8 cellular contexts compared by ENCODE assay signal in the genomic region with DNA sequence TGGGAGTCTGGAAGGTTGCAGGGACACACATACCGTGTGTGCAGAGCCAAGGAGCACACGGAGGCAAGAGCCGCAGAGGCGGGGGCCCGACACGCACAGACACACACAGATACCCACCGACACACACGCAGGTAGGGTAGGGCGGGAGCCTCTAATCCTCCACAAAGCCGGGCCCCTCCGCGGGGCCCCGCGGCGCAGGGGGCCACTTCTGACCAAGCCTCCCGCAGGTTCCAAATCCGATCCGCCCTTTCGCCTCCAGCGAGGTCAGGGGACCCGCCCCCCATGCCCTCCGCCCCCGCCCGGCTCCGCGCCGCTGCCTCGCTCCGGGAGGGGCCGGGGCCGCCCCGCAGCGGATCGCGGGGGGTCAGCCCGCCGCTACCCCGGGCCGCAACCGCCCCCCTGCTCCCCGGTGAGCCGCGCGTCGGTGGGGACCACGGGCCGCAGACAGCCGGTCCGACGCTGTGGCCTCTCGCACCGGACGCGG. TPM values are rescaled to one million over a fixed set of nuclear protein-coding genes. Genes with fewer than 3 reads are reported as not detected.
A peak's percentile ranks its signal among the peaks of the same experiment; 100 is the strongest.
DNase-seq lines count a peak whose midpoint lies in the region; ATAC-seq and TF ChIP-seq lines count a peak whose summit lies in the region.

No MANE protein-coding gene starts in this region.

- H3F3A ChIP-seq in PC-9 (ENCODE audit: insufficient read depth, low read depth) = no peaks in the 10 kb centered on the region

- DNase-seq in HEK293T (ENCODE audit: extremely low spot score) (peak; percentile 14), MCF 10A (ENCODE audit: unreplicated experiment) (peak; percentile 21), PC-9 (no peak), H4 (ENCODE audit: low spot score) (no peak), NOMO-1 (lab: John Stamatoyannopoulos, UW; ENCODE audit: unreplicated experiment in 2 of 2) (no peak)
- DNase-seq in naive thymus-derived CD8-positive, alpha-beta T cell = peak in 1 of 10 donors; percentile 34
- no peak for DNase-seq in stimulated activated CD8-positive, alpha-beta memory T cell treated with anti-CD3 and anti-CD28 coated beads, Interleukin-4, amount 100 ng/mL, for 48 hours

- H3K4me1 Mint-ChIP-seq in MCF 10A (ENCODE audit: insufficient read depth, unreplicated experiment) = peaks cover 6% of the 10 kb centered on the region
- H3K4me1 Mint-ChIP-seq in naive thymus-derived CD8-positive, alpha-beta T cell = peaks cover 18 to 30% (median 24%) of the 10 kb centered on the region in 4 donors

- no peaks in the 10 kb centered on the region for H3K36me3 ChIP-seq in BLaER1 treated with 17β-estradiol and CSF1 and Interleukin-3, amounts not matched to agents 10 nM and 100 nM
- no peaks in the 10 kb centered on the region for H3K36me3 ChIP-seq in PC-9 (ENCODE audit: low read depth)

- peak overlapping the region; percentile 7 to 62 (median 39); a peak in 13 of 20 replicates for H3K4me3 ChIP-seq in BLaER1 treated with 17β-estradiol and CSF1 and Interleukin-3, amounts not matched to agents 10 nM and 100 nM
- H3K4me3 ChIP-seq in PC-9 = no peak overlapping the region

- intact Hi-C loops in MCF 10A (cut with micrococcal nuclease) = loop anchor here (5.0 kb wide), 1 partner anchor 80 kb away; no protein-coding TSS in a partner anchor
- intact Hi-C loops in PC-9 (cut with micrococcal nuclease; ENCODE audit: unreplicated experiment) = no loop called here

- H3K79me2 ChIP-seq in PC-9 (ENCODE audit: low read depth) = no peaks in the 10 kb centered on the region

- TF ChIP-seq CTCF in MCF 10A (IDR thresholded peaks at IDR 0.05; ENCODE audit: unreplicated experiment) (no peak), PC-9 (conservative IDR thresholded peaks at IDR 0.05) (no peak)

- POLR2A ChIA-PET in HEK293T (lab: Yijun Ruan, JAX) (interaction anchor here (1.2 to 1.3 kb wide), 2 partner anchors 93 to 98 kb away, joined by 3 to 4 read pairs; no protein-coding TSS in a partner anchor), MCF 10A (lab: Yijun Ruan, JAX) (interaction anchor here (1.1 to 3.0 kb wide), 2 partner anchors 92 to 190 kb away, joined by 6 to 14 read pairs; no protein-coding TSS in a partner anchor), PC-9 (lab: Charles Lee; ENCODE audit: unreplicated experiment) (no interaction called here)
- POLR2A ChIA-PET in naive thymus-derived CD8-positive, alpha-beta T cell (lab: Charles Lee) = no interaction called here

- no peaks in the 10 kb centered on the region for H3K9me2 ChIP-seq in PC-9 (ENCODE audit: insufficient read depth)

- no peaks in the 10 kb centered on the region for H3K9me3 Mint-ChIP-seq in MCF 10A (ENCODE audit: unreplicated experiment)
- no peaks in the 10 kb centered on the region for H3K9me3 Mint-ChIP-seq in naive thymus-derived CD8-positive, alpha-beta T cell

- H3K4me1 ChIP-seq in BLaER1 treated with 17β-estradiol and CSF1 and Interleukin-3, amounts not matched to agents 10 nM and 100 nM = peaks cover 14 to 37% (median 27%) of the 10 kb centered on the region in 10 experiments; a peak in 18 of 20 replicates
- no peaks in the 10 kb centered on the region for H3K4me1 ChIP-seq in PC-9 (replicated peaks; ENCODE audit: insufficient read depth)

- CTCF ChIA-PET in HEK293T (lab: Yijun Ruan, JAX) = interaction anchor here (0.6 to 0.7 kb wide), 2 partner anchors 9 to 90 kb away, joined by 3 to 4 read pairs; no protein-coding TSS in a partner anchor
- CTCF ChIA-PET in MCF 10A (lab: Yijun Ruan, JAX) = interaction anchor here (0.5 to 1.6 kb wide), 12 partner anchors 10 to 251 kb away, joined by 3 to 7 read pairs (median 4); no protein-coding TSS in a partner anchor
- CTCF ChIA-PET in PC-9 (lab: Charles Lee) = no interaction called here

- peak overlapping the region; percentile 2 for H3K4me3 Mint-ChIP-seq in MCF 10A (ENCODE audit: unreplicated experiment)
- peak overlapping the region; percentile 67 to 91 (median 75) for H3K4me3 Mint-ChIP-seq in naive thymus-derived CD8-positive, alpha-beta T cell

- peak overlapping the region; percentile 30 to 90 (median 58); a peak in 20 of 22 replicates for H3K4me2 ChIP-seq in BLaER1 treated with 17β-estradiol and CSF1 and Interleukin-3, amounts not matched to agents 10 nM and 100 nM
- H3K4me2 ChIP-seq in PC-9 = no peak overlapping the region

- H3K27me3 ChIP-seq in BLaER1 treated with 17β-estradiol and CSF1 and Interleukin-3, amounts not matched to agents 10 nM and 100 nM = peaks cover 93 to 100% (median 100%) of the 10 kb centered on the region in 11 experiments
- H3K27me3 ChIP-seq in PC-9 (ENCODE audit: insufficient read depth, low read depth) = peaks cover 46% of the 10 kb centered on the region

- H2AFZ ChIP-seq in PC-9 = no peak overlapping the region

- ATAC-seq in naive thymus-derived CD8-positive, alpha-beta T cell = peak; percentile 26 to 48

- H4K20me1 ChIP-seq in BLaER1 treated with 17β-estradiol and CSF1 and Interleukin-3, amounts not matched to agents 10 nM and 100 nM = peaks cover 0 to 86% (median 68%) of the 10 kb centered on the region in 11 experiments; a peak in 18 of 22 replicates
- no peaks in the 10 kb centered on the region for H4K20me1 ChIP-seq in PC-9 (ENCODE audit: insufficient read depth)

- H3K27ac Mint-ChIP-seq in MCF 10A (ENCODE audit: low read depth, unreplicated experiment) = no peak overlapping the region
- peak overlapping the region in 1 of 10 donors; percentile 45 for H3K27ac Mint-ChIP-seq in naive thymus-derived CD8-positive, alpha-beta T cell

- H3K9me3 ChIP-seq in BLaER1 treated with 17β-estradiol and CSF1 and Interleukin-3, amounts not matched to agents 10 nM and 100 nM (replicated peaks in 1 of 11) = no peaks in the 10 kb centered on the region
- H3K9me3 ChIP-seq in PC-9 (ENCODE audit: insufficient read depth, low read depth) = no peaks in the 10 kb centered on the region

- peaks cover 14% of the 10 kb centered on the region for H3K27me3 Mint-ChIP-seq in MCF 10A (ENCODE audit: insufficient read depth, unreplicated experiment)
- H3K27me3 Mint-ChIP-seq in naive thymus-derived CD8-positive, alpha-beta T cell = peaks cover 29 to 77% (median 52%) of the 10 kb centered on the region in 5 donors

- BruUV-seq in MCF 10A (replicated peaks; lab: Mats Ljungman, UMichigan) (no TSS peak), PC-9 (replicated peaks; lab: Mats Ljungman, UMichigan) (no TSS peak)

- H3K27ac ChIP-seq in BLaER1 treated with 17β-estradiol and CSF1 and Interleukin-3, amounts not matched to agents 10 nM and 100 nM = no peak overlapping the region
- no peak overlapping the region for H3K27ac ChIP-seq in PC-9

- no peaks in the 10 kb centered on the region for H3K36me3 Mint-ChIP-seq in MCF 10A (ENCODE audit: insufficient read depth, unreplicated experiment)
- peaks cover 0 to 12% (median 0%) of the 10 kb centered on the region in 3 donors for H3K36me3 Mint-ChIP-seq in naive thymus-derived CD8-positive, alpha-beta T cell

- H3K9ac ChIP-seq in BLaER1 treated with 17β-estradiol and CSF1 and Interleukin-3, amounts not matched to agents 10 nM and 100 nM = no peak overlapping the region

TF ChIP-seq in HEK293T, 16 proteins besides CTCF, POLR2A, EP300 and RAD21:
- TF ChIP-seq FOXM1 (IDR thresholded peaks at IDR 0.05; ENCODE audit: borderline replicate concordance) (no peak), ZNF384 (IDR thresholded peaks at IDR 0.05) (no peak), BHLHE40 (IDR thresholded peaks at IDR 0.05; ENCODE audit: borderline replicate concordance) (no peak)

RNA-seq across cellular contexts. Expression of a gene that starts 1.4 kb away (rescaled TPM):
- 3.4 and 3.9 TPM in 2 replicates for total RNA-seq in MCF 10A (2022)
- total RNA-seq in naive thymus-derived CD8-positive, alpha-beta T cell = not detected
- polyA plus RNA-seq in naive thymus-derived CD8-positive, alpha-beta T cell = not detected
- not detected in 2 replicates for total RNA-seq in PC-9 (2021)
- 0.15 and 0.64 TPM in 2 replicates for total RNA-seq in H4 (2014; rRNA removed; shearing (Covaris generic))

Comparison
In these comparisons a context has a peak if more than half of its experiments do, and no peak if none do; other contexts are left out.
1. DNase-seq: peak in HEK293T (single experiment) and MCF 10A (single experiment); none in PC-9 (0 of 2), H4 (single experiment), NOMO-1 (0 of 2) and stimulated activated CD8-positive, alpha-beta memory T cell treated with anti-CD3 and anti-CD28 coated beads, Interleukin-4, amount 100 ng/mL, for 48 hours (single experiment).
2. POLR2A ChIA-PET loops: an anchor here in HEK293T (1.2 to 1.3 kb wide) and MCF 10A (1.1 to 3.0 kb wide); none called in naive thymus-derived CD8-positive, alpha-beta T cell and PC-9.